1 cellular context compared by ENCODE assay signal in genomic region chrX:19121466-19121865, GRCh38.
TF ChIP-seq lines count a peak whose summit lies in the region.

No MANE protein-coding gene starts in this region.

TF ChIP-seq in WTC11, 78 proteins besides CTCF, POLR2A, EP300 and RAD21 (continued from another document):
- TF ChIP-seq USF1 (CRISPR knock-in tag; IDR thresholded peaks at IDR 0.05) (no peak), CREB1 (CRISPR knock-in tag; IDR thresholded peaks at IDR 0.05) (no peak), NFYB (CRISPR knock-in tag; conservative IDR thresholded peaks at IDR 0.05; ENCODE audit: low read depth) (no peak)
